Comparison of ENCODE assay signal across 1 cellular context in the genomic region with DNA sequence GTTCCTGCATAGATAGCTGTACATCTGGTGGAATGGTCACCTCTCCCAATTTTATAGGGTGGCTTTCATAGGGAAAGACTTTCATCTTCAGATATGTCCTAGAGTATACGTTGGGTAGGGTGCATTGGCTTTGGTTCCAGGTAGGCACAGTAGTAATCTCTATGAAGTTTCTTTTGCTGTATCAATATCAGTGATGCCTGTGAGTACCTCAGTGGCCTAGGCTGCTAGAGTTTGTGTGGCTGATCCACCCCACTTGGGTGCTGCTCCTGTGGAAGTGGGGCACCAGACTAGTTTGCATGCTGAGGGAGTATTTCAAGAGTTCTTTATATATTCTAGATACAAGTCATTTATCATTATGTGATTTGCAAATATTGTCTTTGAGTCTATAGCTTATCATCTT.
TF ChIP-seq lines count a peak whose summit lies in the region.

No MANE protein-coding gene starts in this region.

TF ChIP-seq in H1, 55 proteins besides CTCF, POLR2A, EP300 and RAD21 (continued from another document):
- TF ChIP-seq SUZ12 (IDR thresholded peaks at IDR 0.05; ENCODE audit: low read length): no peak
- no peak for TF ChIP-seq SP2 (IDR thresholded peaks at IDR 0.05; ENCODE audit: low read length)
- TF ChIP-seq, protein P1, sequence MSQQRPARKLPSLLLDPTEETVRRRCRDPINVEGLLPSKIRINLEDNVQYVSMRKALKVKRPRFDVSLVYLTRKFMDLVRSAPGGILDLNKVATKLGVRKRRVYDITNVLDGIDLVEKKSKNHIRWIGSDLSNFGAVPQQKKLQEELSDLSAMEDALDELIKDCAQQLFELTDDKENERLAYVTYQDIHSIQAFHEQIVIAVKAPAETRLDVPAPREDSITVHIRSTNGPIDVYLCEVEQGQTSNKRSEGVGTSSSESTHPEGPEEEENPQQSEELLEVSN (IDR thresholded peaks at IDR 0.05): no peak
- TF ChIP-seq SIN3A (conservative IDR thresholded peaks at IDR 0.05 in 1 of 2, IDR thresholded peaks at IDR 0.05 in 1 of 2; ENCODE audit: low read depth in 1 of 2, low read length in 2 of 2): no peak
- TF ChIP-seq, protein P2, sequence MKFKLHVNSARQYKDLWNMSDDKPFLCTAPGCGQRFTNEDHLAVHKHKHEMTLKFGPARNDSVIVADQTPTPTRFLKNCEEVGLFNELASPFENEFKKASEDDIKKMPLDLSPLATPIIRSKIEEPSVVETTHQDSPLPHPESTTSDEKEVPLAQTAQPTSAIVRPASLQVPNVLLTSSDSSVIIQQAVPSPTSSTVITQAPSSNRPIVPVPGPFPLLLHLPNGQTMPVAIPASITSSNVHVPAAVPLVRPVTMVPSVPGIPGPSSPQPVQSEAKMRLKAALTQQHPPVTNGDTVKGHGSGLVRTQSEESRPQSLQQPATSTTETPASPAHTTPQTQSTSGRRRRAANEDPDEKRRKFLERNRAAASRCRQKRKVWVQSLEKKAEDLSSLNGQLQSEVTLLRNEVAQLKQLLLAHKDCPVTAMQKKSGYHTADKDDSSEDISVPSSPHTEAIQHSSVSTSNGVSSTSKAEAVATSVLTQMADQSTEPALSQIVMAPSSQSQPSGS (IDR thresholded peaks at IDR 0.05; ENCODE audit: low read length): no peak
- TF ChIP-seq TAF7 (optimal IDR thresholded peaks at IDR 0.05; ENCODE audit: borderline replicate concordance, low read depth, low read length): no peak
- TF ChIP-seq YY1 (IDR thresholded peaks at IDR 0.05; ENCODE audit: low read depth, low read length): no peak
- TF ChIP-seq SP4 (IDR thresholded peaks at IDR 0.05; ENCODE audit: low read length): no peak
- TF ChIP-seq RFX5 (IDR thresholded peaks at IDR 0.05; ENCODE audit: borderline replicate concordance, low read depth, low read length): no peak
- no peak for TF ChIP-seq RNF2 (IDR thresholded peaks at IDR 0.05; ENCODE audit: borderline replicate concordance, low read depth, low read length, missing control alignments, poor library complexity, severe bottlenecking)
- TF ChIP-seq POLR2AphosphoS5 (IDR thresholded peaks at IDR 0.05; ENCODE audit: low read depth, low read length): no peak
